14 cellular contexts compared by ENCODE assay signal in the genomic region with DNA sequence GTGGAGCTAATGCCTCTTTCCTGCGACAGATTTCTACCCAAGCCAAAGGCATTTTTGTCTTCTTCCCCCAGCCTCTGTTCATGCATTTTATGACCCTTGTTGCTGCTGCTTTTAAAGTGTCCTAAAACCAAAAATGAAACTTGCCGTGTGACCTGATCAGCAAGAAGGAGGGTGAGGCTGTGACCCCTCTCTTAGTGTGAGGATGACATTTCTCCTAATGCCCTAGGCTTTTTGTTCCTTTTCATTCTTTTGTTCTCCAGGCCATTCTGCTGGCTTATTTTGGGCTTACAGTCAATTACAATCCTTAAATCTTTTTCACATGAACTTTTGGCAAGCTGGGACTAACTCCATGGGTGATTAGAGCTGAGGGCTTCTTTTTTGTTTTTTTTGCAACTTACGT. TPM values are rescaled to one million over a fixed set of nuclear protein-coding genes. Genes with fewer than 3 reads are reported as not detected.
DNase-seq lines count a peak whose midpoint lies in the region; ATAC-seq, FAIRE-seq and TF ChIP-seq lines count a peak whose summit lies in the region.
"Had no signal": no experiment of that assay in that cellular context is flagged by ENCODE, and none has a peak within 500 bp of the region (broad histone marks: within the 10 kb centered on the region; RNA-seq: fewer than 3 reads in every experiment).

No MANE protein-coding gene starts in this region.

- CTCF ChIA-PET in GM12878 (lab: Yijun Ruan, JAX): interaction anchor here (0.7 kb wide), 1 partner anchor 766 kb away, joined by 3 read pairs; no protein-coding TSS in a partner anchor

- no peak for TF ChIP-seq CTCF in natural killer cell (IDR thresholded peaks at IDR 0.05)
- TF ChIP-seq CTCF in GM12878 (IDR thresholded peaks at IDR 0.05 in 2 of 3, conservative IDR thresholded peaks at IDR 0.05 in 1 of 3; ENCODE audit: control insufficient read depth in 2 of 3, extremely low read depth in 1 of 3, insufficient read depth in 1 of 3, low read depth in 3 of 3, low read length in 3 of 3): no peak
- TF ChIP-seq CTCF in vagina (IDR thresholded peaks at IDR 0.05): no peak

- no peak overlapping the region for H2AFZ ChIP-seq in GM12878 (ENCODE audit: control insufficient read depth, low read depth, low read length)

- peak overlapping the region; percentile 59 to 88 for H3K27ac Mint-ChIP-seq in natural killer cell
- H3K27ac Mint-ChIP-seq in natural killer cell treated with Interleukin-12 subunit alpha and Interleukin-12 subunit beta and Interleukin-15 and Interleukin-18, amount 100 ng/mL, for 72 hours: no peak overlapping the region
- H3K27ac Mint-ChIP-seq in activated T-helper 2 cell treated with anti-CD3 and anti-CD28 coated beads, Interferon-gamma antibody, Interleukin-2, Interleukin-4, amounts not matched to agents 10 μg/mL and 5 μg/mL and 100 μg/mL, durations not matched to agents 14 hours and 24 hours and 36 hours: no peak overlapping the region
- H3K27ac Mint-ChIP-seq in naive thymus-derived CD8-positive, alpha-beta T cell: peak overlapping the region in 3 of 10 donors; percentile 23 to 74 (median 36)

- BruUV-seq in GM12878 (replicated peaks; lab: Mats Ljungman, UMichigan): no TSS peak

- peak; percentile 53 to 70 (median 60) for ATAC-seq in natural killer cell
- ATAC-seq in natural killer cell treated with Interleukin-12 subunit alpha and Interleukin-12 subunit beta and Interleukin-15 and Interleukin-18, amount 100 ng/mL, for 72 hours: no peak
- ATAC-seq in HG03045 (IDR thresholded peaks at IDR 0.05; ENCODE audit: unreplicated experiment): peak; percentile 64
- peak; percentile 84 for ATAC-seq in GM12878
- ATAC-seq in naive thymus-derived CD8-positive, alpha-beta T cell: no peak
- ATAC-seq: lower lobe of right lung had no signal

- RAD21 ChIA-PET in GM12878 (lab: Charles Lee; ENCODE audit: unreplicated experiment): interaction anchor here (0.7 kb wide), 1 partner anchor 11 kb away, joined by 3 read pairs; no protein-coding TSS in a partner anchor

- H3K4me3 Mint-ChIP-seq in natural killer cell: no peak overlapping the region
- H3K4me3 Mint-ChIP-seq in natural killer cell treated with Interleukin-12 subunit alpha and Interleukin-12 subunit beta and Interleukin-15 and Interleukin-18, amount 100 ng/mL, for 72 hours: no peak overlapping the region
- H3K4me3 Mint-ChIP-seq in activated T-helper 2 cell treated with anti-CD3 and anti-CD28 coated beads, Interferon-gamma antibody, Interleukin-2, Interleukin-4, amounts not matched to agents 10 μg/mL and 5 μg/mL and 100 μg/mL, durations not matched to agents 14 hours and 24 hours and 36 hours (ENCODE audit: low read depth): no peak overlapping the region
- no peak overlapping the region for H3K4me3 Mint-ChIP-seq in naive thymus-derived CD8-positive, alpha-beta T cell

- intact Hi-C loops in natural killer cell (cut with micrococcal nuclease) (no loop called here), GM12878 (cut with micrococcal nuclease; ENCODE audit: unreplicated experiment) (no loop called here), vagina (cut with DNase I) (no loop called here)
- intact Hi-C loops in activated T-helper 2 cell treated with anti-CD3 and anti-CD28 coated beads, Interferon-gamma antibody, Interleukin-2, Interleukin-4, amounts not matched to agents 10 μg/mL and 5 μg/mL and 100 μg/mL, durations not matched to agents 14 hours and 24 hours and 36 hours (cut with micrococcal nuclease): no loop called here

- H3K9me3 ChIP-seq in GM12878 (replicated peaks; ENCODE audit: control insufficient read depth, insufficient read depth, low read length) (no peaks in the 10 kb centered on the region), vagina (no peaks in the 10 kb centered on the region)
- H3K9me3 ChIP-seq: lower lobe of right lung had no signal

- FAIRE-seq in GM12878 (lab: Jason Lieb, UNC): peak; percentile 57

- DNase-seq in natural killer cell (no peak), GM12878 (ENCODE audit: low read depth, low spot score) (no peak), vagina (ENCODE audit: extremely low spot score in 2 of 2) (no peak), DMS79 (lab: John Stamatoyannopoulos, UW) (no peak)
- DNase-seq in natural killer cell treated with Interleukin-12 subunit alpha and Interleukin-12 subunit beta and Interleukin-15 and Interleukin-18, amount 100 ng/mL, for 72 hours (ENCODE audit: low spot score): no peak
- no peak for DNase-seq in activated T-helper 2 cell treated with anti-CD3 and anti-CD28 coated beads, Interferon-gamma antibody, Interleukin-2, Interleukin-4, amounts not matched to agents 10 μg/mL and 5 μg/mL and 100 μg/mL, durations not matched to agents 14 hours and 24 hours and 36 hours (ENCODE audit: low spot score)
- DNase-seq in naive thymus-derived CD8-positive, alpha-beta T cell: no peak
- DNase-seq: activated CD8-positive, alpha-beta memory T cell treated with anti-CD3 and anti-CD28 coated beads for 24 hours; brain microvascular endothelial cell; lower lobe of right lung; NCI-H1694; SHP77 treated with DMSO at 0.1 percent for 48 hours had no signal

- H3K4me3 ChIP-seq in GM12878: no peak overlapping the region; the same call in 1 of the 2 replicates
- H3K4me3 ChIP-seq in vagina: no peak overlapping the region
- H3K4me3 ChIP-seq: lower lobe of right lung had no signal

- TF ChIP-seq RAD21 in GM12878 (IDR thresholded peaks at IDR 0.05; ENCODE audit: insufficient read depth, low read depth, low read length): no peak

- no peak for TF ChIP-seq EP300 in GM12878 (IDR thresholded peaks at IDR 0.05; ENCODE audit: borderline replicate concordance in 1 of 2, control insufficient read depth in 1 of 2, low read depth in 2 of 2, low read length in 2 of 2)

- H3K9me3 Mint-ChIP-seq in natural killer cell: no peaks in the 10 kb centered on the region
- H3K9me3 Mint-ChIP-seq in natural killer cell treated with Interleukin-12 subunit alpha and Interleukin-12 subunit beta and Interleukin-15 and Interleukin-18, amount 100 ng/mL, for 72 hours: no peaks in the 10 kb centered on the region
- no peaks in the 10 kb centered on the region for H3K9me3 Mint-ChIP-seq in activated T-helper 2 cell treated with anti-CD3 and anti-CD28 coated beads, Interferon-gamma antibody, Interleukin-2, Interleukin-4, amounts not matched to agents 10 μg/mL and 5 μg/mL and 100 μg/mL, durations not matched to agents 14 hours and 24 hours and 36 hours
- H3K9me3 Mint-ChIP-seq in naive thymus-derived CD8-positive, alpha-beta T cell: no peaks in the 10 kb centered on the region

- no peaks in the 10 kb centered on the region for H3K36me3 ChIP-seq in GM12878 (ENCODE audit: control insufficient read depth in 2 of 2, insufficient read depth in 2 of 2, low read length in 1 of 2)
- no peaks in the 10 kb centered on the region for H3K36me3 ChIP-seq in vagina
- H3K36me3 ChIP-seq: brain microvascular endothelial cell, lower lobe of right lung had no signal

- TF ChIP-seq POLR2A in GM12878 (IDR thresholded peaks at IDR 0.05; ENCODE audit: low read depth, low read length): no peak
- no peak for TF ChIP-seq POLR2A in vagina (IDR thresholded peaks at IDR 0.05)

- no peaks in the 10 kb centered on the region for H3K27me3 Mint-ChIP-seq in natural killer cell (ENCODE audit: low read depth in 2 of 2)
- H3K27me3 Mint-ChIP-seq in natural killer cell treated with Interleukin-12 subunit alpha and Interleukin-12 subunit beta and Interleukin-15 and Interleukin-18, amount 100 ng/mL, for 72 hours: no peaks in the 10 kb centered on the region
- H3K27me3 Mint-ChIP-seq in activated T-helper 2 cell treated with anti-CD3 and anti-CD28 coated beads, Interferon-gamma antibody, Interleukin-2, Interleukin-4, amounts not matched to agents 10 μg/mL and 5 μg/mL and 100 μg/mL, durations not matched to agents 14 hours and 24 hours and 36 hours (ENCODE audit: low read depth): no peaks in the 10 kb centered on the region
- H3K27me3 Mint-ChIP-seq in naive thymus-derived CD8-positive, alpha-beta T cell: no peaks in the 10 kb centered on the region

- WGBS in GM12878 (ENCODE audit: insufficient coverage, insufficient replicate concordance, low lambda C conversion rate, missing lambda C conversion rate): 49% methylated on average over 3 of the region's 3 CpGs

- H3K27me3 ChIP-seq in GM12878 (replicated peaks in 1 of 2; ENCODE audit: control insufficient read depth in 2 of 2, insufficient read depth in 2 of 2, low read length in 1 of 2): no peaks in the 10 kb centered on the region
- H3K27me3 ChIP-seq in vagina: no peaks in the 10 kb centered on the region
- H3K27me3 ChIP-seq: brain microvascular endothelial cell had no signal

- H3K4me1 ChIP-seq in GM12878 (ENCODE audit: control insufficient read depth, insufficient read depth, low read length) (peaks cover 9% of the 10 kb centered on the region; the same call in 1 of the 2 replicates), vagina (peaks cover 44% of the 10 kb centered on the region)

- H3K79me2 ChIP-seq in GM12878 (ENCODE audit: control insufficient read depth, insufficient read depth, low read length): peaks cover 2% of the 10 kb centered on the region; the same call in 1 of the 2 replicates

- SMC1A ChIA-PET in GM12878 (lab: Charles Lee; ENCODE audit: uncharacterized antibody, unreplicated experiment): interaction anchor here (1.0 to 1.5 kb wide), 4 partner anchors 11 to 16 kb away, joined by 4 to 5 read pairs (median 4); no protein-coding TSS in a partner anchor

- H4K20me1 ChIP-seq in GM12878 (ENCODE audit: control insufficient read depth, insufficient read depth): no peaks in the 10 kb centered on the region

- in situ Hi-C loops in GM12878 (cut with MboI): no loop called here

- peaks cover 38 to 40% of the 10 kb centered on the region in 2 donors for H3K4me1 Mint-ChIP-seq in natural killer cell
- peaks cover 25 to 32% of the 10 kb centered on the region in 2 donors for H3K4me1 Mint-ChIP-seq in natural killer cell treated with Interleukin-12 subunit alpha and Interleukin-12 subunit beta and Interleukin-15 and Interleukin-18, amount 100 ng/mL, for 72 hours (ENCODE audit: low read depth in 2 of 2)
- peaks cover 28% of the 10 kb centered on the region for H3K4me1 Mint-ChIP-seq in activated T-helper 2 cell treated with anti-CD3 and anti-CD28 coated beads, Interferon-gamma antibody, Interleukin-2, Interleukin-4, amounts not matched to agents 10 μg/mL and 5 μg/mL and 100 μg/mL, durations not matched to agents 14 hours and 24 hours and 36 hours (ENCODE audit: low read depth)
- H3K4me1 Mint-ChIP-seq in naive thymus-derived CD8-positive, alpha-beta T cell: peaks cover 25 to 81% (median 50%) of the 10 kb centered on the region in 4 donors

- H3K4me2 ChIP-seq in GM12878 (ENCODE audit: control insufficient read depth, insufficient read depth): peak overlapping the region; percentile 19

- H3K9ac ChIP-seq in GM12878 (ENCODE audit: control insufficient read depth, insufficient read depth, low read length): no peak overlapping the region

- H3K36me3 Mint-ChIP-seq in natural killer cell: no peaks in the 10 kb centered on the region
- H3K36me3 Mint-ChIP-seq in natural killer cell treated with Interleukin-12 subunit alpha and Interleukin-12 subunit beta and Interleukin-15 and Interleukin-18, amount 100 ng/mL, for 72 hours: no peaks in the 10 kb centered on the region
- peaks cover 3% of the 10 kb centered on the region for H3K36me3 Mint-ChIP-seq in activated T-helper 2 cell treated with anti-CD3 and anti-CD28 coated beads, Interferon-gamma antibody, Interleukin-2, Interleukin-4, amounts not matched to agents 10 μg/mL and 5 μg/mL and 100 μg/mL, durations not matched to agents 14 hours and 24 hours and 36 hours (ENCODE audit: low read depth)
- H3K36me3 Mint-ChIP-seq in naive thymus-derived CD8-positive, alpha-beta T cell: peaks cover 0 to 6% (median 0%) of the 10 kb centered on the region in 3 donors

- POLR2A ChIA-PET in GM12878 (lab: Charles Lee): no interaction called here
- POLR2A ChIA-PET in naive thymus-derived CD8-positive, alpha-beta T cell (lab: Charles Lee): no interaction called here

- H3K27ac ChIP-seq in GM12878 (ENCODE audit: control insufficient read depth, insufficient read depth): no peak overlapping the region; the same call in 1 of the 2 replicates
- H3K27ac ChIP-seq in vagina: peak overlapping the region; percentile 15
- H3K27ac ChIP-seq: brain microvascular endothelial cell, lower lobe of right lung had no signal

RNA-seq across cellular contexts. Expression of gene PTTG2, which starts 34.4 kb away (rescaled TPM):
- total RNA-seq in natural killer cell: 1 to 10 TPM in 2 of 3 donors, under 1 TPM in 1; 0.82 to 1.5 (median 1.2) TPM
- 1 to 10 TPM; 1.6 to 3.2 TPM for total RNA-seq in natural killer cell treated with Interleukin-12 subunit alpha and Interleukin-12 subunit beta and Interleukin-15 and Interleukin-18, amount 100 ng/mL, for 72 hours
- total RNA-seq in GM12878 (2013; cell fraction: nucleolus; rRNA removed): 8.1 and 10.4 TPM in 2 replicates
- total RNA-seq in GM12878 (2014; rRNA removed): 0.33 TPM in 1 of 2 replicates, not detected in the other
- total RNA-seq in GM12878 (2014; rRNA removed; fragmentation: Illumina TruSeq; extraction: Trizol): 0.54 and 0.55 TPM in 2 replicates
- 0.40 and 0.44 TPM in 2 replicates for total RNA-seq in GM12878 (2021)
- not detected for polyA plus RNA-seq in GM12878 (2011; ENCODE audit: low read depth)
- polyA plus RNA-seq in GM12878 (2011; rRNA removed): 0.13 and 0.31 TPM in 2 replicates
- not detected in 2 replicates for polyA plus RNA-seq in GM12878 (2011; cell fraction: cytosol; rRNA removed)
- polyA plus RNA-seq in GM12878 (2011; cell fraction: nucleus; rRNA removed): 0.63 and 1.2 TPM in 2 replicates
- polyA plus RNA-seq in GM12878 (2012): not detected in 2 replicates
- polyA plus RNA-seq in GM12878 (2014; fragmentation: Illumina TruSeq; extraction: Trizol): not detected in 2 replicates
- under 1 TPM in 1 of 2 experiments, not detected in 1; 0.09 TPM for polyA plus RNA-seq in GM12878 (2014; fragmentation: Nextera tagmentation; extraction: Ambion mirVana)
- 0.56 TPM in 1 of 2 replicates, not detected in the other for polyA plus RNA-seq in GM12878 (2014; rRNA removed)
- under 1 TPM; 0.33 to 0.44 TPM for polyA plus RNA-seq in GM12878 (2016; fragmentation: Nextera tagmentation; extraction: Ambion mirVana)
- 1.8 and 2.3 TPM in 2 replicates for polyA minus RNA-seq in GM12878 (2011; rRNA and poly(A)+ RNA removed)
- not detected in 2 replicates for polyA minus RNA-seq in GM12878 (2011; cell fraction: cytosol; rRNA and poly(A)+ RNA removed)
- polyA minus RNA-seq in GM12878 (2011; cell fraction: nucleus; rRNA and poly(A)+ RNA removed): 3.0 and 4.8 TPM in 2 replicates
- 2.5 TPM for total RNA-seq in vagina
- not detected in 2 replicates for total RNA-seq in activated T-helper 2 cell treated with anti-CD3 and anti-CD28 coated beads, Interferon-gamma antibody, Interleukin-2, Interleukin-4, amounts not matched to agents 10 μg/mL and 5 μg/mL and 100 μg/mL, durations not matched to agents 14 hours and 24 hours and 36 hours
- 1 to 10 TPM; 1.6 to 1.7 TPM for total RNA-seq in naive thymus-derived CD8-positive, alpha-beta T cell
- not detected for polyA plus RNA-seq in naive thymus-derived CD8-positive, alpha-beta T cell
- polyA plus RNA-seq: AG04450 had no signal

Comparison
In these comparisons a context has a peak if more than half of its experiments do, and no peak if none do; other contexts are left out.
1. ATAC-seq: peak in natural killer cell (3 of 3), HG03045 (single experiment) and GM12878 (single experiment); none in natural killer cell treated with Interleukin-12 subunit alpha and Interleukin-12 subunit beta and Interleukin-15 and Interleukin-18, amount 100 ng/mL, for 72 hours (0 of 2) and naive thymus-derived CD8-positive, alpha-beta T cell (0 of 2).
2. H3K27ac Mint-ChIP-seq: peak in natural killer cell (2 of 2); none in natural killer cell treated with Interleukin-12 subunit alpha and Interleukin-12 subunit beta and Interleukin-15 and Interleukin-18, amount 100 ng/mL, for 72 hours (0 of 2) and activated T-helper 2 cell treated with anti-CD3 and anti-CD28 coated beads, Interferon-gamma antibody, Interleukin-2, Interleukin-4, amounts not matched to agents 10 μg/mL and 5 μg/mL and 100 μg/mL, durations not matched to agents 14 hours and 24 hours and 36 hours (single experiment).